Comparison of ENCODE assay signal across 8 cellular contexts in the genomic region with DNA sequence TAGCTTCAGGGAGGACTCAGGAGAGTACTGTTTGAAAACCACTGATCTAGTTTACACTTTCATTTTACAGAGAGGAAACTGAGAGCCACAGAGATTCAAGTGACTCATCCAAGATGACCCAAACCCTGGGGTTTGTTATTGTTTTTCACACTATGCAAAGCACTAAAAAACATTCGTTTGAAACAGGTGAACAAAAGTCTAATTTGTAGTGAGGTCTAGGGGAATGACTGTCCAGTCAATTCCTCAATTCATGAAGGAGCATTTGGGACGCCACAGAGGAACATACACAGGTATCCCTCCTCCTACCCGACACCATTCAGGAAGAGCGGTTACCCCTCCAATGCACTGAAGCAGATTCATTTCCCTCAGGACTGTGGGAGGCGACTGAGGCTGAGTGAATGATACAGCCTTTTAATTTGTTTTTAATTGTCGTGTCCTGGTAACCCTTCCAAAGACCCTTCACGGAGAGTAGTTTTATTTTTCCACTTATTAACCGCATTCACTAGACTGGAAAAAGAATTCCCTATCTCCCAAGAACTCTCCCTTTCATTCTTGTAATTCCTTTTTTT.
A peak's percentile ranks its signal among the peaks of the same experiment; 100 is the strongest.
DNase-seq lines count a peak whose midpoint lies in the region; ATAC-seq and TF ChIP-seq lines count a peak whose summit lies in the region.

No MANE protein-coding gene starts in this region.

- peak; percentile 80 for DNase-seq in iris pigment epithelial cell (ENCODE audit: low read depth)
- no peak for DNase-seq in HuH-7.5 (ENCODE audit: low spot score)
- DNase-seq in GM19238 (ENCODE audit: insufficient read length, low spot score): no peak
- DNase-seq in cerebellar nuclear complex (lab: John Stamatoyannopoulos, UW): no peak
- DNase-seq in SHP77 treated with DMSO at 0.1 percent for 48 hours (lab: John Stamatoyannopoulos, UW): no peak

- ATAC-seq in GM18870 (IDR thresholded peaks at IDR 0.05; ENCODE audit: unreplicated experiment) (peak; percentile 95), HG02870 (IDR thresholded peaks at IDR 0.05; ENCODE audit: unreplicated experiment) (peak; percentile 91), SK-N-SH treated with all-trans-retinoic acid at 6 μM for 48 hours (peak; percentile 31)

TF ChIP-seq in SK-N-SH treated with all-trans-retinoic acid at 6 μM for 48 hours, 23 proteins besides CTCF, POLR2A, EP300 and RAD21:
- TF ChIP-seq ZNF565 (CRISPR knock-in tag; conservative IDR thresholded peaks at IDR 0.05; ENCODE audit: low read depth) (no peak), RARB (CRISPR knock-in tag; IDR thresholded peaks at IDR 0.05) (no peak), ARNTL (CRISPR knock-in tag; IDR thresholded peaks at IDR 0.05; ENCODE audit: borderline replicate concordance, low read depth) (no peak), PPARA (CRISPR knock-in tag; IDR thresholded peaks at IDR 0.05; ENCODE audit: borderline replicate concordance) (no peak), CSDC2 (CRISPR knock-in tag; IDR thresholded peaks at IDR 0.05) (no peak), ZFP30 (CRISPR knock-in tag; IDR thresholded peaks at IDR 0.05) (no peak), SNAI2 (CRISPR knock-in tag; IDR thresholded peaks at IDR 0.05) (no peak)
- TF ChIP-seq, protein P1, sequence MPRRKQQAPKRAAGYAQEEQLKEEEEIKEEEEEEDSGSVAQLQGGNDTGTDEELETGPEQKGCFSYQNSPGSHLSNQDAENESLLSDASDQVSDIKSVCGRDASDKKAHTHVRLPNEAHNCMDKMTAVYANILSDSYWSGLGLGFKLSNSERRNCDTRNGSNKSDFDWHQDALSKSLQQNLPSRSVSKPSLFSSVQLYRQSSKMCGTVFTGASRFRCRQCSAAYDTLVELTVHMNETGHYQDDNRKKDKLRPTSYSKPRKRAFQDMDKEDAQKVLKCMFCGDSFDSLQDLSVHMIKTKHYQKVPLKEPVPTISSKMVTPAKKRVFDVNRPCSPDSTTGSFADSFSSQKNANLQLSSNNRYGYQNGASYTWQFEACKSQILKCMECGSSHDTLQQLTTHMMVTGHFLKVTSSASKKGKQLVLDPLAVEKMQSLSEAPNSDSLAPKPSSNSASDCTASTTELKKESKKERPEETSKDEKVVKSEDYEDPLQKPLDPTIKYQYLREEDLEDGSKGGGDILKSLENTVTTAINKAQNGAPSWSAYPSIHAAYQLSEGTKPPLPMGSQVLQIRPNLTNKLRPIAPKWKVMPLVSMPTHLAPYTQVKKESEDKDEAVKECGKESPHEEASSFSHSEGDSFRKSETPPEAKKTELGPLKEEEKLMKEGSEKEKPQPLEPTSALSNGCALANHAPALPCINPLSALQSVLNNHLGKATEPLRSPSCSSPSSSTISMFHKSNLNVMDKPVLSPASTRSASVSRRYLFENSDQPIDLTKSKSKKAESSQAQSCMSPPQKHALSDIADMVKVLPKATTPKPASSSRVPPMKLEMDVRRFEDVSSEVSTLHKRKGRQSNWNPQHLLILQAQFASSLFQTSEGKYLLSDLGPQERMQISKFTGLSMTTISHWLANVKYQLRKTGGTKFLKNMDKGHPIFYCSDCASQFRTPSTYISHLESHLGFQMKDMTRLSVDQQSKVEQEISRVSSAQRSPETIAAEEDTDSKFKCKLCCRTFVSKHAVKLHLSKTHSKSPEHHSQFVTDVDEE (CRISPR knock-in tag; IDR thresholded peaks at IDR 0.05): no peak
- TF ChIP-seq, protein P2, sequence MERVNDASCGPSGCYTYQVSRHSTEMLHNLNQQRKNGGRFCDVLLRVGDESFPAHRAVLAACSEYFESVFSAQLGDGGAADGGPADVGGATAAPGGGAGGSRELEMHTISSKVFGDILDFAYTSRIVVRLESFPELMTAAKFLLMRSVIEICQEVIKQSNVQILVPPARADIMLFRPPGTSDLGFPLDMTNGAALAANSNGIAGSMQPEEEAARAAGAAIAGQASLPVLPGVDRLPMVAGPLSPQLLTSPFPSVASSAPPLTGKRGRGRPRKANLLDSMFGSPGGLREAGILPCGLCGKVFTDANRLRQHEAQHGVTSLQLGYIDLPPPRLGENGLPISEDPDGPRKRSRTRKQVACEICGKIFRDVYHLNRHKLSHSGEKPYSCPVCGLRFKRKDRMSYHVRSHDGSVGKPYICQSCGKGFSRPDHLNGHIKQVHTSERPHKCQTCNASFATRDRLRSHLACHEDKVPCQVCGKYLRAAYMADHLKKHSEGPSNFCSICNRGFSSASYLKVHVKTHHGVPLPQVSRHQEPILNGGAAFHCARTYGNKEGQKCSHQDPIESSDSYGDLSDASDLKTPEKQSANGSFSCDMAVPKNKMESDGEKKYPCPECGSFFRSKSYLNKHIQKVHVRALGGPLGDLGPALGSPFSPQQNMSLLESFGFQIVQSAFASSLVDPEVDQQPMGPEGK (CRISPR knock-in tag; IDR thresholded peaks at IDR 0.05; ENCODE audit: borderline replicate concordance): no peak
- TF ChIP-seq, protein P3, sequence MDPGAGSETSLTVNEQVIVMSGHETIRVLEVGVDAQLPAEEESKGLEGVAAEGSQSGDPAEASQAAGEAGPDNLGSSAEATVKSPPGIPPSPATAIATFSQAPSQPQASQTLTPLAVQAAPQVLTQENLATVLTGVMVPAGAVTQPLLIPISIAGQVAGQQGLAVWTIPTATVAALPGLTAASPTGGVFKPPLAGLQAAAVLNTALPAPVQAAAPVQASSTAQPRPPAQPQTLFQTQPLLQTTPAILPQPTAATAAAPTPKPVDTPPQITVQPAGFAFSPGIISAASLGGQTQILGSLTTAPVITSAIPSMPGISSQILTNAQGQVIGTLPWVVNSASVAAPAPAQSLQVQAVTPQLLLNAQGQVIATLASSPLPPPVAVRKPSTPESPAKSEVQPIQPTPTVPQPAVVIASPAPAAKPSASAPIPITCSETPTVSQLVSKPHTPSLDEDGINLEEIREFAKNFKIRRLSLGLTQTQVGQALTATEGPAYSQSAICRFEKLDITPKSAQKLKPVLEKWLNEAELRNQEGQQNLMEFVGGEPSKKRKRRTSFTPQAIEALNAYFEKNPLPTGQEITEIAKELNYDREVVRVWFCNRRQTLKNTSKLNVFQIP (CRISPR knock-in tag; IDR thresholded peaks at IDR 0.05; ENCODE audit: borderline replicate concordance, low read depth): no peak

Comparison
In these comparisons a context has a peak if more than half of its experiments do, and no peak if none do; other contexts are left out.
1. ATAC-seq: peak in every context shown above with its lines; median percentile 95 in GM18870; 91 in HG02870; 31 in SK-N-SH treated with all-trans-retinoic acid at 6 μM for 48 hours.